Comparison of ENCODE assay signal across 13 cellular contexts in genomic region chr18:35084494-35085449, GRCh38. TPM values are rescaled to one million over a fixed set of nuclear protein-coding genes. Genes with fewer than 3 reads are reported as not detected.
A peak's percentile ranks its signal among the peaks of the same experiment; 100 is the strongest.
DNase-seq lines count a peak whose midpoint lies in the region; TF ChIP-seq lines count a peak whose summit lies in the region.
"Had no signal": no experiment of that assay in that cellular context is flagged by ENCODE, and none has a peak within 500 bp of the region (broad histone marks: within the 10 kb centered on the region; RNA-seq: fewer than 3 reads in every experiment).

No MANE protein-coding gene starts in this region.

- H3K27ac ChIP-seq in ascending aorta (peak overlapping the region; percentile 48 to 51), A673 (ENCODE audit: low read depth, low read length, poor library complexity, severe bottlenecking) (no peak overlapping the region)

- DNase-seq in HuH-7 (ENCODE audit: low spot score) = peak; percentile 10
- no peak for DNase-seq in ascending aorta (ENCODE audit: low spot score in 2 of 2)
- peak; percentile 50 for DNase-seq in kidney glomerular epithelial cell (lab: John Stamatoyannopoulos, UW)
- peak; percentile 51 for DNase-seq in renal cortical epithelial cell (ENCODE audit: low read depth)
- no peak for DNase-seq in A673 (ENCODE audit: low spot score)
- no peak for DNase-seq in stimulated activated CD4-positive, alpha-beta T cell treated with anti-CD3 and anti-CD28 coated beads, Interleukin-12 subunit alpha, Interleukin-12 subunit beta, amount 100 ng/mL, for 4 hours
- no peak for DNase-seq in KBM-7
- DNase-seq: activated CD4-positive, alpha-beta T cell treated with anti-CD3 and anti-CD28 coated beads for 1 hour; glutamatergic neuron; Kasumi-1; NCI-H1048; NCI-H2081; NCI-H510A had no signal

- TF ChIP-seq CTCF in ascending aorta (IDR thresholded peaks at IDR 0.05) = peak in 1 of 3 experiments; percentile 7
- TF ChIP-seq CTCF in A673 (conservative IDR thresholded peaks at IDR 0.05; ENCODE audit: low read depth, low read length) = no peak

- H3K27me3 ChIP-seq in ascending aorta (no peaks in the 10 kb centered on the region), A673 (replicated peaks; ENCODE audit: insufficient read depth, low read depth, low read length, poor library complexity) (no peaks in the 10 kb centered on the region)

- intact Hi-C loops in ascending aorta (cut with DNase I) = no loop called here
- intact Hi-C loops in A673 (cut with micrococcal nuclease; ENCODE audit: unreplicated experiment) = no loop called here

- in situ Hi-C loops in KBM-7 (cut with MboI; ENCODE audit: low pct_unique_long_range_greater_than_20kb, low sequenced_read_pairs) = no loop called here

- CTCF ChIA-PET in A673 (lab: Charles Lee) = no interaction called here

- peaks cover 0 to 38% of the 10 kb centered on the region in 2 donors for H3K4me1 ChIP-seq in ascending aorta
- H3K4me1 ChIP-seq in A673 (ENCODE audit: insufficient read depth, low read length, poor library complexity, severe bottlenecking) = no peaks in the 10 kb centered on the region

- POLR2A ChIA-PET in A673 (lab: Charles Lee; ENCODE audit: low non-redundant PET) = no interaction called here

- H3K36me3 ChIP-seq in ascending aorta = no peaks in the 10 kb centered on the region
- H3K36me3 ChIP-seq in A673 (ENCODE audit: insufficient read depth, low read length, poor library complexity, severe bottlenecking) = no peaks in the 10 kb centered on the region

- no peaks in the 10 kb centered on the region for H3K9me3 ChIP-seq in ascending aorta
- no peaks in the 10 kb centered on the region for H3K9me3 ChIP-seq in A673 (ENCODE audit: low read depth, low read length, poor library complexity, severe bottlenecking)

- no peak overlapping the region for H3K4me3 ChIP-seq in ascending aorta
- H3K4me3 ChIP-seq in A673 (ENCODE audit: low read depth, low read length, poor library complexity, severe bottlenecking) = no peak overlapping the region

- BruUV-seq in A673 (replicated peaks; lab: Mats Ljungman, UMichigan) = no TSS peak

RNA-seq across cellular contexts. Expression of gene MAPRE2, which starts 43.6 kb away (rescaled TPM):
- 22.4 TPM for total RNA-seq in ascending aorta
- 3.8 and 10.0 TPM in 2 replicates for total RNA-seq in renal cortical epithelial cell
- total RNA-seq in A673 (2021) = 14.7 and 16.4 TPM in 2 replicates

Comparison
In these comparisons a context has a peak if more than half of its experiments do, and no peak if none do; other contexts are left out.
1. DNase-seq: peak in HuH-7 (single experiment), kidney glomerular epithelial cell (single experiment) and renal cortical epithelial cell (single experiment); none in ascending aorta (0 of 2), A673 (single experiment), stimulated activated CD4-positive, alpha-beta T cell treated with anti-CD3 and anti-CD28 coated beads, Interleukin-12 subunit alpha, Interleukin-12 subunit beta, amount 100 ng/mL, for 4 hours (single experiment) and KBM-7 (single experiment).